In genomic region chr7:25889765-25890164, GRCh38 we compare ENCODE assay signal across 2 cellular contexts.
TF ChIP-seq lines count a peak whose summit lies in the region.

No MANE protein-coding gene starts in this region.

TF ChIP-seq in SK-N-SH, 30 proteins besides CTCF, POLR2A, EP300 and RAD21 (continued from another document):
- no peak for TF ChIP-seq USF1 (IDR thresholded peaks at IDR 0.05; ENCODE audit: borderline replicate concordance, low read depth)
- peak; percentile 70 for TF ChIP-seq RCOR1 (IDR thresholded peaks at IDR 0.05; ENCODE audit: low read length)
- TF ChIP-seq POLR2AphosphoS5 (IDR thresholded peaks at IDR 0.05; ENCODE audit: low read depth, low read length), result no peak
- TF ChIP-seq MXI1 (IDR thresholded peaks at IDR 0.05; ENCODE audit: low read depth, low read length), result peak; percentile 40; the same call in 1 of the 2 replicates

TF ChIP-seq in SK-N-SH treated with all-trans-retinoic acid at 6 μM for 48 hours, 23 proteins besides CTCF, POLR2A, EP300 and RAD21 (continued from another document):
- TF ChIP-seq CSRNP3 (CRISPR knock-in tag; IDR thresholded peaks at IDR 0.05) (no peak), TCF4 (CRISPR knock-in tag; IDR thresholded peaks at IDR 0.05; ENCODE audit: borderline replicate concordance) (no peak), ZFP3 (CRISPR knock-in tag; IDR thresholded peaks at IDR 0.05) (no peak), ZNF70 (CRISPR knock-in tag; IDR thresholded peaks at IDR 0.05) (no peak), ISL1 (CRISPR knock-in tag; IDR thresholded peaks at IDR 0.05) (no peak), BACH2 (CRISPR knock-in tag; IDR thresholded peaks at IDR 0.05; ENCODE audit: borderline replicate concordance) (no peak), ZNF8 (CRISPR knock-in tag; IDR thresholded peaks at IDR 0.05) (no peak), TSHZ2 (CRISPR knock-in tag; IDR thresholded peaks at IDR 0.05) (no peak), POU6F1 (CRISPR knock-in tag; IDR thresholded peaks at IDR 0.05; ENCODE audit: borderline replicate concordance, low read depth) (no peak), ZFP30 (CRISPR knock-in tag; IDR thresholded peaks at IDR 0.05) (no peak)
